8 cellular contexts compared by ENCODE assay signal in genomic region chr10:23439452-23439919, GRCh38. TPM values are rescaled to one million over a fixed set of nuclear protein-coding genes. Genes with fewer than 3 reads are reported as not detected.
DNase-seq lines count a peak whose midpoint lies in the region; ATAC-seq and TF ChIP-seq lines count a peak whose summit lies in the region.

No MANE protein-coding gene starts in this region.

- H3K27me3 Mint-ChIP-seq in CD4-positive, CD25-positive, alpha-beta regulatory T cell, result no peaks in the 10 kb centered on the region

- no peak for TF ChIP-seq CTCF in suprapubic skin (IDR thresholded peaks at IDR 0.05)

- no peak for DNase-seq in CD4-positive, CD25-positive, alpha-beta regulatory T cell
- DNase-seq in amniotic stem cell (lab: John Stamatoyannopoulos, UW) (peak; percentile 17), islet precursor cell (peak; percentile 60), suprapubic skin (ENCODE audit: low spot score in 2 of 2) (peak in 1 of 2 donors; percentile 79), DMS114 treated with DMSO at 0.1 percent for 48 hours (lab: John Stamatoyannopoulos, UW; ENCODE audit: unreplicated experiment) (no peak), T-helper 9 cell (no peak)

- H3K27ac Mint-ChIP-seq in CD4-positive, CD25-positive, alpha-beta regulatory T cell, result no peak overlapping the region

- peaks cover 17% of the 10 kb centered on the region for H3K36me3 Mint-ChIP-seq in CD4-positive, CD25-positive, alpha-beta regulatory T cell

- H3K4me1 Mint-ChIP-seq in CD4-positive, CD25-positive, alpha-beta regulatory T cell, result peaks cover 25 to 47% (median 38%) of the 10 kb centered on the region in 4 donors

- H3K36me3 ChIP-seq in CD4-positive, CD25-positive, alpha-beta regulatory T cell (ENCODE audit: control insufficient read depth, insufficient read depth, low read length), result no peaks in the 10 kb centered on the region
- no peaks in the 10 kb centered on the region for H3K36me3 ChIP-seq in suprapubic skin

- ATAC-seq in CD4-positive, CD25-positive, alpha-beta regulatory T cell (ENCODE audit: low read depth in 2 of 2), result peak in 1 of 2 donors; percentile 1
- ATAC-seq in GM19395 (IDR thresholded peaks at IDR 0.05; ENCODE audit: unreplicated experiment) (peak; percentile 16), HG03460 (IDR thresholded peaks at IDR 0.05; ENCODE audit: unreplicated experiment) (peak; percentile 12)

- no peak for TF ChIP-seq POLR2A in suprapubic skin (IDR thresholded peaks at IDR 0.05)

- H3K4me3 ChIP-seq in CD4-positive, CD25-positive, alpha-beta regulatory T cell (ENCODE audit: low read depth, low read length), result no peak overlapping the region
- H3K4me3 ChIP-seq in suprapubic skin, result peak overlapping the region; percentile 97

- no peak for TF ChIP-seq EP300 in suprapubic skin (IDR thresholded peaks at IDR 0.05)

- peaks cover 41% of the 10 kb centered on the region for H3K4me1 ChIP-seq in CD4-positive, CD25-positive, alpha-beta regulatory T cell (ENCODE audit: control insufficient read depth, insufficient read depth, low read length, poor library complexity, severe bottlenecking)
- H3K4me1 ChIP-seq in suprapubic skin, result peaks cover 48% of the 10 kb centered on the region

- peak overlapping the region in 1 of 4 donors; percentile 48 for H3K4me3 Mint-ChIP-seq in CD4-positive, CD25-positive, alpha-beta regulatory T cell

- no CpG with 5 or more reads among the region's 74 CpGs for WGBS in suprapubic skin

- H3K9me3 ChIP-seq in CD4-positive, CD25-positive, alpha-beta regulatory T cell (ENCODE audit: control insufficient read depth in 2 of 2, low read length in 2 of 2), result no peaks in the 10 kb centered on the region
- H3K9me3 ChIP-seq in suprapubic skin, result no peaks in the 10 kb centered on the region

- no peaks in the 10 kb centered on the region for H3K9me3 Mint-ChIP-seq in CD4-positive, CD25-positive, alpha-beta regulatory T cell

- peak overlapping the region; percentile 84 for H3K27ac ChIP-seq in CD4-positive, CD25-positive, alpha-beta regulatory T cell (ENCODE audit: insufficient read depth, low read length, poor library complexity, severe bottlenecking)
- peak overlapping the region; percentile 99 for H3K27ac ChIP-seq in suprapubic skin

- no peaks in the 10 kb centered on the region for H3K27me3 ChIP-seq in CD4-positive, CD25-positive, alpha-beta regulatory T cell (ENCODE audit: control insufficient read depth, insufficient read depth, low read length)
- H3K27me3 ChIP-seq in suprapubic skin, result no peaks in the 10 kb centered on the region

RNA-seq across cellular contexts. Expression of gene OTUD1, which starts 0.6 kb away (rescaled TPM):
- 86.8 TPM for total RNA-seq in CD4-positive, CD25-positive, alpha-beta regulatory T cell
- polyA plus RNA-seq in CD4-positive, CD25-positive, alpha-beta regulatory T cell, result 10 to 100 TPM in 2 of 4 donors, 1 to 10 TPM in 2; 7.9 to 19.7 (median 12.5) TPM
- 10 to 100 TPM; 23.1 to 34.9 (median 26.0) TPM for total RNA-seq in suprapubic skin

Comparison
In these comparisons a context has a peak if more than half of its experiments do, and no peak if none do; other contexts are left out.
1. DNase-seq: peak in amniotic stem cell (single experiment) and islet precursor cell (single experiment); none in CD4-positive, CD25-positive, alpha-beta regulatory T cell (0 of 3), DMS114 treated with DMSO at 0.1 percent for 48 hours (single experiment) and T-helper 9 cell (single experiment).